Comparison of ENCODE assay signal across 30 cellular contexts in genomic region chr1:240405751-240406150, GRCh38.
DNase-seq lines count a peak whose midpoint lies in the region; ATAC-seq and TF ChIP-seq lines count a peak whose summit lies in the region.
"Had no signal": no experiment of that assay in that cellular context is flagged by ENCODE, and none has a peak within 500 bp of the region (broad histone marks: within the 10 kb centered on the region; RNA-seq: fewer than 3 reads in every experiment).

No MANE protein-coding gene starts in this region.

- H2BK15ac ChIP-seq in neuronal stem cell (ENCODE audit: low read length), result no peak overlapping the region

- H3K4me3 ChIP-seq in Panc1 (ENCODE audit: low read depth in 2 of 2, low read length in 2 of 2), result peak overlapping the region; percentile 26
- peak overlapping the region in 1 of 2 donors; percentile 72 for H3K4me3 ChIP-seq in neuronal stem cell (ENCODE audit: low read length in 2 of 2)
- H3K4me3 ChIP-seq: A549; BLaER1 treated with 17β-estradiol and CSF1 and Interleukin-3, amounts not matched to agents 10 nM and 100 nM; PC-9 had no signal

- no peak overlapping the region for H4K91ac ChIP-seq in neuronal stem cell (ENCODE audit: low read depth, low read length, poor library complexity)

- H3K4me1 ChIP-seq in Panc1 (ENCODE audit: control insufficient read depth, insufficient read depth, low read length) (no peaks in the 10 kb centered on the region), neuronal stem cell (ENCODE audit: control insufficient read depth in 2 of 2, insufficient read depth in 1 of 2, low read depth in 1 of 2, low read length in 2 of 2) (no peaks in the 10 kb centered on the region)
- H3K4me1 ChIP-seq: A549; BLaER1 treated with 17β-estradiol and CSF1 and Interleukin-3, amounts not matched to agents 10 nM and 100 nM; Caco-2 had no signal

- POLR2A ChIA-PET in Panc1 (lab: Charles Lee), result no interaction called here

- DNase-seq in Daoy (ENCODE audit: low read depth) (peak; percentile 13), Panc1 (ENCODE audit: low read depth, low spot score) (no peak), endothelial cell (ENCODE audit: low spot score) (no peak), neuronal stem cell (ENCODE audit: low spot score) (peak; percentile 8), DMS 273 (lab: John Stamatoyannopoulos, UW; ENCODE audit: unreplicated experiment) (no peak), glomerular visceral epithelial cell (ENCODE audit: extremely low spot score) (no peak)
- DNase-seq: AML-193; Caco-2; CD4-positive, alpha-beta T cell; DMS153; DND-41; GOT3; KBM-7; MV-4-11; NCI-H1105; NCI-H1436 treated with DMSO at 0.1 percent for 48 hours; NCI-H187 treated with DMSO at 0.1 percent for 48 hours; NCI-H2107; NCI-H446; NCI-H524 treated with DMSO at 0.1 percent for 48 hours; NCI-H82; NK-92 treated with Interleukin-12 subunit alpha and Interleukin-12 subunit beta, amount 100 ng/mL, for 24 hours; PC-9; SHP77; T-helper 1 cell had no signal

- CTCF ChIA-PET in Panc1 (lab: Charles Lee), result no interaction called here

- H3K79me1 ChIP-seq in neuronal stem cell (ENCODE audit: low read depth, low read length), result no peaks in the 10 kb centered on the region

- peak overlapping the region; percentile 91 for H3K27ac Mint-ChIP-seq in endothelial cell (ENCODE audit: unreplicated experiment)
- H3K27ac Mint-ChIP-seq: CD4-positive, alpha-beta T cell had no signal

- no peaks in the 10 kb centered on the region for H3K36me3 Mint-ChIP-seq in endothelial cell (ENCODE audit: low read depth, unreplicated experiment)

- no peak overlapping the region for H2BK5ac ChIP-seq in neuronal stem cell (ENCODE audit: low read length)

- no peaks in the 10 kb centered on the region for H3K27me3 Mint-ChIP-seq in endothelial cell (ENCODE audit: unreplicated experiment)
- H3K27me3 Mint-ChIP-seq: CD4-positive, alpha-beta T cell had no signal

- H3K4me2 ChIP-seq in neuronal stem cell (ENCODE audit: insufficient read depth, low read length, poor library complexity, severe bottlenecking), result peak overlapping the region; percentile 25
- H3K4me2 ChIP-seq: A549; BLaER1 treated with 17β-estradiol and CSF1 and Interleukin-3, amounts not matched to agents 10 nM and 100 nM; PC-9 had no signal

- in situ Hi-C loops in Panc1 (cut with HindIII; ENCODE audit: low pct_unique_long_range_greater_than_20kb, low sequenced_read_pairs), result no loop called here

- BruUV-seq in Panc1 (replicated peaks; lab: Mats Ljungman, UMichigan), result no TSS peak

- H3K23ac ChIP-seq in neuronal stem cell (ENCODE audit: low read depth, low read length, poor library complexity), result no peak overlapping the region

- H3K9me3 ChIP-seq in Panc1 (ENCODE audit: control insufficient read depth, insufficient read depth, low read depth, low read length) (no peaks in the 10 kb centered on the region), neuronal stem cell (replicated peaks in 1 of 2; ENCODE audit: control insufficient read depth in 2 of 2, insufficient read depth in 1 of 2, low read depth in 1 of 2, low read length in 2 of 2) (no peaks in the 10 kb centered on the region)
- H3K9me3 ChIP-seq: A549; BLaER1 treated with 17β-estradiol and CSF1 and Interleukin-3, amounts not matched to agents 10 nM and 100 nM; Caco-2 had no signal

- no peak for TF ChIP-seq CTCF in Panc1 (IDR thresholded peaks at IDR 0.05)
- TF ChIP-seq CTCF in endothelial cell (IDR thresholded peaks at IDR 0.05; ENCODE audit: unreplicated experiment), result no peak

- H3K9me3 Mint-ChIP-seq in endothelial cell (ENCODE audit: unreplicated experiment), result no peaks in the 10 kb centered on the region
- H3K9me3 Mint-ChIP-seq: CD4-positive, alpha-beta T cell had no signal

- H2BK12ac ChIP-seq in neuronal stem cell (ENCODE audit: low read length), result no peak overlapping the region

- H3K27me3 ChIP-seq in Panc1 (ENCODE audit: control insufficient read depth, insufficient read depth, low read length) (no peaks in the 10 kb centered on the region), neuronal stem cell (ENCODE audit: control insufficient read depth in 3 of 3, insufficient read depth in 3 of 3, low read depth in 1 of 3, low read length in 3 of 3) (no peaks in the 10 kb centered on the region)
- H3K27me3 ChIP-seq: BLaER1 treated with 17β-estradiol and CSF1 and Interleukin-3, amounts not matched to agents 10 nM and 100 nM had no signal

- H3K36me3 ChIP-seq in Panc1 (ENCODE audit: control insufficient read depth, insufficient read depth, low read length) (no peaks in the 10 kb centered on the region; the same call in 1 of the 2 replicates), neuronal stem cell (replicated peaks in 1 of 2; ENCODE audit: control insufficient read depth in 2 of 2, insufficient read depth in 2 of 2, low read length in 2 of 2) (no peaks in the 10 kb centered on the region)
- H3K36me3 ChIP-seq: BLaER1 treated with 17β-estradiol and CSF1 and Interleukin-3, amounts not matched to agents 10 nM and 100 nM had no signal

- no peak overlapping the region for H3K4ac ChIP-seq in neuronal stem cell (ENCODE audit: low read length)

- ATAC-seq in Panc1 (no peak), HG02642 (IDR thresholded peaks at IDR 0.05; ENCODE audit: poor library complexity, unreplicated experiment) (no peak)
- ATAC-seq: A549, HCT116 had no signal

- no peak overlapping the region for H3K27ac ChIP-seq in Panc1 (ENCODE audit: low read length)
- H3K27ac ChIP-seq in neuronal stem cell (replicated peaks; ENCODE audit: low read length), result no peak overlapping the region
- H3K27ac ChIP-seq: A549; BLaER1 treated with 17β-estradiol and CSF1 and Interleukin-3, amounts not matched to agents 10 nM and 100 nM; PC-9; RWPE1 had no signal

- H2AK5ac ChIP-seq in neuronal stem cell (ENCODE audit: low read depth, low read length), result no peak overlapping the region

- WGBS in neuronal stem cell (ENCODE audit: extremely low coverage in 2 of 2, insufficient read length in 2 of 2, insufficient replicate concordance in 1 of 2), 2 donors, result no CpG with 5 or more reads among the region's 12 CpGs

- no peak overlapping the region for H3K14ac ChIP-seq in neuronal stem cell (ENCODE audit: low read length)

- peak overlapping the region; percentile 90 for H3K4me3 Mint-ChIP-seq in endothelial cell (ENCODE audit: unreplicated experiment)
- H3K4me3 Mint-ChIP-seq: CD4-positive, alpha-beta T cell had no signal

- intact Hi-C loops in Panc1 (cut with micrococcal nuclease; ENCODE audit: unreplicated experiment), result no loop called here

- H4K8ac ChIP-seq in neuronal stem cell (ENCODE audit: low read depth, low read length), result no peak overlapping the region

- H3K4me1 Mint-ChIP-seq in endothelial cell (ENCODE audit: unreplicated experiment), result peaks cover 3% of the 10 kb centered on the region

- H2AFZ ChIP-seq in neuronal stem cell (ENCODE audit: low read length), result no peak overlapping the region
- H2AFZ ChIP-seq: PC-9 had no signal

- H3K18ac ChIP-seq in neuronal stem cell (ENCODE audit: low read length), result peak overlapping the region; percentile 85

- no peak overlapping the region for H3K9ac ChIP-seq in neuronal stem cell (ENCODE audit: low read depth, low read length, poor library complexity)
- H3K9ac ChIP-seq: BLaER1 treated with 17β-estradiol and CSF1 and Interleukin-3, amounts not matched to agents 10 nM and 100 nM had no signal

- H2BK120ac ChIP-seq in neuronal stem cell (ENCODE audit: low read depth, low read length), result no peak overlapping the region

Comparison
In these comparisons a context has a peak if more than half of its experiments do, and no peak if none do; other contexts are left out.
1. DNase-seq: peak in Daoy (single experiment) and neuronal stem cell (single experiment); none in Panc1 (single experiment), endothelial cell (single experiment), DMS 273 (single experiment) and glomerular visceral epithelial cell (single experiment).